29 cellular contexts compared by ENCODE assay signal in the genomic region with DNA sequence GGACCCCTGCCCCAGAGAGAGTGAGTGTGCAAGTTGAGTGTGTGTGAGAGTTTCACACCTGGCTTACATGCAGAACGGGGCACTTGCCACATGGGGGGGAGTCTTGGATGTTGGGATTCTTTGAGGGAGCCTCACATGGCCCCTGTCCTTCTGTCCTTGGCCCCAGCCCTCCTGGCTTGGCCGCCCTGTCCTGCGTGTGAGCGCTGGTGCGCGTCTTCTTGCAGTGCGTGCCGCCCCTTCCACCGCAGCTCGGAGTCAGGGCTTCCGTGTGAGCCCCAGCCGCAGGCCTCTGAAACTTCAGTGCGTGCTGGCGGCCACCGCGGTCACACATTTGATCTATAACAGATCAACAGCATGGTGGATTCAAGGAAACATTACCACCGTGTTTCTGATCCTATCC. TPM values are rescaled to one million over a fixed set of nuclear protein-coding genes. Genes with fewer than 3 reads are reported as not detected.
DNase-seq lines count a peak whose midpoint lies in the region; ATAC-seq, FAIRE-seq and TF ChIP-seq lines count a peak whose summit lies in the region.
"Had no signal": no experiment of that assay in that cellular context is flagged by ENCODE, and none has a peak within 500 bp of the region (broad histone marks: within the 10 kb centered on the region; RNA-seq: fewer than 3 reads in every experiment).

No MANE protein-coding gene starts in this region.

- H3K36me3 ChIP-seq in right atrium auricular region (peaks cover 7% of the 10 kb centered on the region), H1 (ENCODE audit: control insufficient read depth in 2 of 4, insufficient read depth in 4 of 4, low read length in 3 of 4) (no peaks in the 10 kb centered on the region), upper lobe of right lung (peaks cover 14% of the 10 kb centered on the region)
- H3K36me3 ChIP-seq: BE2C, neutrophil had no signal

- TF ChIP-seq CTCF in right atrium auricular region (IDR thresholded peaks at IDR 0.05) (no peak), H1 (IDR thresholded peaks at IDR 0.05; ENCODE audit: control extremely low read depth in 1 of 3, insufficient read depth in 1 of 3, low read depth in 1 of 3, low read length in 3 of 3) (no peak), nephron progenitor cell (IDR thresholded peaks at IDR 0.05) (no peak), upper lobe of right lung (IDR thresholded peaks at IDR 0.05) (no peak), endothelial cell (IDR thresholded peaks at IDR 0.05; ENCODE audit: unreplicated experiment) (no peak)
- TF ChIP-seq CTCF in activated CD8-positive, alpha-beta T cell treated with anti-CD3 and anti-CD28 coated beads for 36 hours (IDR thresholded peaks at IDR 0.05) = no peak

- no peak for ATAC-seq in left cardiac atrium
- no peak for ATAC-seq in upper lobe of right lung
- ATAC-seq in activated CD8-positive, alpha-beta T cell treated with anti-CD3 and anti-CD28 coated beads for 36 hours = no peak
- ATAC-seq: activated T-helper 17 cell treated with anti-CD3 and anti-CD28 coated beads, Interleukin-2, amount 50 U/mL, for 72 hours had no signal

- no peak overlapping the region for H3K4me2 ChIP-seq in H1 (ENCODE audit: insufficient read depth in 1 of 2, low read depth in 2 of 2, low read length in 2 of 2)
- H3K4me2 ChIP-seq: KMS-11, PC-9, smooth muscle cell had no signal

- H3K9ac ChIP-seq in H1 (replicated peaks in 1 of 4; ENCODE audit: extremely low read depth in 1 of 4, low read depth in 3 of 4, low read length in 3 of 4) = no peak overlapping the region
- H3K9ac ChIP-seq: KMS-11 had no signal

- H3K79me2 ChIP-seq in H1 (ENCODE audit: control insufficient read depth in 1 of 2, insufficient read depth in 2 of 2, low read length in 2 of 2) = no peaks in the 10 kb centered on the region

- H4K5ac ChIP-seq in H1 (ENCODE audit: insufficient read length, low read depth, low read length) = no peak overlapping the region

- H3K4me3 ChIP-seq in right atrium auricular region = no peak overlapping the region
- H3K4me3 ChIP-seq in H1 (ENCODE audit: extremely low read depth in 1 of 4, insufficient read depth in 2 of 4, low read depth in 3 of 4, low read length in 4 of 4) = no peak overlapping the region
- no peak overlapping the region for H3K4me3 ChIP-seq in upper lobe of right lung
- H3K4me3 ChIP-seq: PC-9, smooth muscle cell, tibial nerve had no signal

- no peak overlapping the region for H3K14ac ChIP-seq in H1 (ENCODE audit: insufficient read length)

- POLR2A ChIA-PET in H1 (lab: Charles Lee; ENCODE audit: partially characterized antibody) = no interaction called here
- POLR2A ChIA-PET in activated CD8-positive, alpha-beta T cell treated with anti-CD3 and anti-CD28 coated beads for 36 hours (lab: Charles Lee) = no interaction called here

- H3K27ac ChIP-seq in right atrium auricular region (no peak overlapping the region), H1 (ENCODE audit: low read depth, low read length) (no peak overlapping the region), upper lobe of right lung (no peak overlapping the region)
- H3K27ac ChIP-seq: KMS-11, neutrophil, PC-9 had no signal

- H3K27me3 ChIP-seq in right atrium auricular region = no peaks in the 10 kb centered on the region
- no peaks in the 10 kb centered on the region for H3K27me3 ChIP-seq in H1 (replicated peaks in 1 of 4; ENCODE audit: control insufficient read depth in 3 of 4, extremely low read depth in 1 of 4, insufficient read depth in 3 of 4, low read length in 3 of 4)
- H3K27me3 ChIP-seq in upper lobe of right lung = no peaks in the 10 kb centered on the region
- H3K27me3 ChIP-seq: BE2C, neutrophil, tibial nerve had no signal

- H2BK120ac ChIP-seq in H1 (replicated peaks; ENCODE audit: low read depth, low read length) = no peak overlapping the region

- no peaks in the 10 kb centered on the region for H3K4me1 ChIP-seq in right atrium auricular region
- H3K4me1 ChIP-seq in H1 (replicated peaks in 1 of 4; ENCODE audit: control insufficient read depth in 3 of 4, insufficient read depth in 4 of 4, low read length in 3 of 4) = no peaks in the 10 kb centered on the region; a peak in 4 of 7 replicates
- H3K4me1 ChIP-seq in upper lobe of right lung = peaks cover 4% of the 10 kb centered on the region
- H3K4me1 ChIP-seq: Caco-2 had no signal

- no peak for TF ChIP-seq POLR2A in H1 (IDR thresholded peaks at IDR 0.05; ENCODE audit: control extremely low read depth in 1 of 2, low read depth in 2 of 2, low read length in 2 of 2)

- CTCF ChIA-PET in H1 (lab: Charles Lee; ENCODE audit: partially characterized antibody) = interaction anchor here (0.8 to 4.0 kb wide), 2 partner anchors 31 to 66 kb away, joined by 3 to 23 read pairs; no protein-coding TSS in a partner anchor
- CTCF ChIA-PET in activated CD8-positive, alpha-beta T cell treated with anti-CD3 and anti-CD28 coated beads for 36 hours (lab: Charles Lee) = no interaction called here

- no peak overlapping the region for H3K23ac ChIP-seq in H1 (ENCODE audit: insufficient read length)

- peaks cover 2 to 10% of the 10 kb centered on the region in 2 experiments for H4K20me1 ChIP-seq in H1 (replicated peaks in 1 of 2; ENCODE audit: control insufficient read depth in 1 of 2, insufficient read depth in 2 of 2, low read length in 2 of 2)

- H3K27me3 Mint-ChIP-seq in nephron progenitor cell (ENCODE audit: low read depth, poor library complexity) (no peaks in the 10 kb centered on the region), endothelial cell (ENCODE audit: unreplicated experiment) (peaks cover 10% of the 10 kb centered on the region)
- no peaks in the 10 kb centered on the region for H3K27me3 Mint-ChIP-seq in activated CD8-positive, alpha-beta T cell treated with anti-CD3 and anti-CD28 coated beads for 36 hours
- H3K27me3 Mint-ChIP-seq: activated CD4-positive, alpha-beta memory T cell treated with anti-CD3 and anti-CD28 coated beads, Interleukin-2, amount 10 ng/mL, durations not matched to agents 7 days and 5 days; activated T-helper 17 cell treated with anti-CD3 and anti-CD28 coated beads, Interleukin-2, amount 50 U/mL, for 72 hours had no signal

- H3K9me3 Mint-ChIP-seq in nephron progenitor cell = no peaks in the 10 kb centered on the region
- no peaks in the 10 kb centered on the region for H3K9me3 Mint-ChIP-seq in endothelial cell (ENCODE audit: unreplicated experiment)
- no peaks in the 10 kb centered on the region for H3K9me3 Mint-ChIP-seq in activated CD8-positive, alpha-beta T cell treated with anti-CD3 and anti-CD28 coated beads for 36 hours
- H3K9me3 Mint-ChIP-seq: activated CD4-positive, alpha-beta memory T cell treated with anti-CD3 and anti-CD28 coated beads, Interleukin-2, amount 10 ng/mL, durations not matched to agents 7 days and 5 days; activated T-helper 17 cell treated with anti-CD3 and anti-CD28 coated beads, Interleukin-2, amount 50 U/mL, for 72 hours; memory B cell had no signal

- no peak overlapping the region for H2BK15ac ChIP-seq in H1 (ENCODE audit: low read length)

- no peak overlapping the region for H2BK20ac ChIP-seq in H1 (ENCODE audit: low read length)

- intact Hi-C loops in left cardiac atrium (cut with DNase I) = no loop called here
- intact Hi-C loops in upper lobe of right lung (cut with DNase I) = no loop called here
- intact Hi-C loops in activated CD8-positive, alpha-beta T cell treated with anti-CD3 and anti-CD28 coated beads for 36 hours (cut with micrococcal nuclease) = no loop called here

- no peak for TF ChIP-seq RAD21 in H1 (IDR thresholded peaks at IDR 0.05 in 1 of 2, conservative IDR thresholded peaks at IDR 0.05 in 1 of 2; ENCODE audit: low read depth in 2 of 2, low read length in 2 of 2)

- H2AK5ac ChIP-seq in H1 (ENCODE audit: low read depth, low read length) = no peak overlapping the region

- no peak overlapping the region for H2BK5ac ChIP-seq in H1 (ENCODE audit: low read depth, low read length)

- H3K9me3 ChIP-seq in right atrium auricular region = no peaks in the 10 kb centered on the region
- no peaks in the 10 kb centered on the region for H3K9me3 ChIP-seq in H1 (ENCODE audit: insufficient read depth in 2 of 2, low read depth in 1 of 2, low read length in 1 of 2)
- H3K9me3 ChIP-seq in upper lobe of right lung = no peaks in the 10 kb centered on the region
- H3K9me3 ChIP-seq: BE2C, Caco-2, neutrophil, tibial nerve had no signal

- no peaks in the 10 kb centered on the region; the same call in 1 of the 2 replicates for H3K23me2 ChIP-seq in H1 (ENCODE audit: low read depth, low read length)

- peak overlapping the region; percentile 25; the same call in 1 of the 2 replicates for H3K18ac ChIP-seq in H1 (ENCODE audit: extremely low read depth, low read length)

- no peak overlapping the region for H2BK12ac ChIP-seq in H1 (ENCODE audit: low read depth, low read length)

- no peak overlapping the region for H3K4me3 Mint-ChIP-seq in nephron progenitor cell
- H3K4me3 Mint-ChIP-seq in endothelial cell (ENCODE audit: unreplicated experiment) = no peak overlapping the region
- no peak overlapping the region for H3K4me3 Mint-ChIP-seq in activated CD8-positive, alpha-beta T cell treated with anti-CD3 and anti-CD28 coated beads for 36 hours
- H3K4me3 Mint-ChIP-seq: activated CD4-positive, alpha-beta memory T cell treated with anti-CD3 and anti-CD28 coated beads, Interleukin-2, amount 10 ng/mL, durations not matched to agents 7 days and 5 days; activated T-helper 17 cell treated with anti-CD3 and anti-CD28 coated beads, Interleukin-2, amount 50 U/mL, for 72 hours; memory B cell had no signal

- H3K4ac ChIP-seq in H1 (replicated peaks; ENCODE audit: insufficient read length, low read depth, low read length) = no peak overlapping the region

- H4K91ac ChIP-seq in H1 (replicated peaks; ENCODE audit: insufficient read length, low read length) = no peak overlapping the region

- peak; percentile 11 for DNase-seq in left cardiac atrium
- no peak for DNase-seq in right atrium auricular region (ENCODE audit: low spot score)
- DNase-seq in H1 (ENCODE audit: low read depth in 1 of 2, low spot score in 2 of 2) = no peak
- DNase-seq in nephron progenitor cell = no peak
- DNase-seq in upper lobe of right lung = peak; percentile 42
- no peak for DNase-seq in GOT3 (lab: John Stamatoyannopoulos, UW)
- no peak for DNase-seq in endothelial cell (ENCODE audit: low spot score)
- DNase-seq in activated CD8-positive, alpha-beta T cell treated with anti-CD3 and anti-CD28 coated beads for 36 hours = no peak
- DNase-seq: activated CD4-positive, alpha-beta memory T cell treated with anti-CD3 and anti-CD28 coated beads, Interleukin-2, amount 10 ng/mL, durations not matched to agents 7 days and 5 days; activated CD4-positive, alpha-beta T cell treated with anti-CD3 and anti-CD28 coated beads for 1 hour; BE2C; DMS79; GDM1; MM.1S; NCI-H1417; NCI-H2029 treated with DMSO at 0.1 percent for 48 hours; NCI-H526; PC-9; stimulated activated CD4-positive, alpha-beta T cell treated with anti-CD3 and anti-CD28 coated beads, Interleukin-2, amount 100 ng/mL, for 24 hours; T-helper 1 cell had no signal

- TF ChIP-seq EP300 in H1 (IDR thresholded peaks at IDR 0.05; ENCODE audit: borderline replicate concordance in 1 of 2, low read depth in 2 of 2, low read length in 2 of 2) = no peak

- H3K27ac Mint-ChIP-seq in nephron progenitor cell (peak overlapping the region; percentile 82), endothelial cell (ENCODE audit: unreplicated experiment) (no peak overlapping the region)
- H3K27ac Mint-ChIP-seq in activated CD8-positive, alpha-beta T cell treated with anti-CD3 and anti-CD28 coated beads for 36 hours = no peak overlapping the region
- H3K27ac Mint-ChIP-seq: activated CD4-positive, alpha-beta memory T cell treated with anti-CD3 and anti-CD28 coated beads, Interleukin-2, amount 10 ng/mL, durations not matched to agents 7 days and 5 days; activated T-helper 17 cell treated with anti-CD3 and anti-CD28 coated beads, Interleukin-2, amount 50 U/mL, for 72 hours; memory B cell had no signal

- H3K36me3 Mint-ChIP-seq in nephron progenitor cell (ENCODE audit: low read depth) (peaks cover 16% of the 10 kb centered on the region), endothelial cell (ENCODE audit: low read depth, unreplicated experiment) (peaks cover 29% of the 10 kb centered on the region)
- no peaks in the 10 kb centered on the region for H3K36me3 Mint-ChIP-seq in activated CD8-positive, alpha-beta T cell treated with anti-CD3 and anti-CD28 coated beads for 36 hours (ENCODE audit: low read depth)

- no peak overlapping the region for H4K8ac ChIP-seq in H1 (ENCODE audit: extremely low read depth, insufficient read depth, low read length)

- H3K56ac ChIP-seq in H1 (replicated peaks; ENCODE audit: insufficient read length, low read depth, low read length) = no peak overlapping the region

- whole genome bisulfite sequencing in H1 (ENCODE audit: extremely low coverage in 1 of 2, insufficient coverage in 1 of 2, insufficient read length in 1 of 2, insufficient replicate concordance in 2 of 2, low coverage in 1 of 2, low lambda C conversion rate in 2 of 2, missing lambda C conversion rate in 1 of 2), 2 experiments = 92% methylated on average over 17 of the region's 17 CpGs; no CpG with 5 or more reads in 1 of the 2 experiments

- no peak overlapping the region for H2AFZ ChIP-seq in H1 (ENCODE audit: low read length)
- H2AFZ ChIP-seq: PC-9 had no signal

- no peak for FAIRE-seq in H1 (lab: Jason Lieb, UNC)
- FAIRE-seq: keratinocyte had no signal

- H3K79me1 ChIP-seq in H1 (ENCODE audit: low read depth, low read length) = peaks cover 4% of the 10 kb centered on the region

- H3K4me1 Mint-ChIP-seq in nephron progenitor cell (peaks cover 91% of the 10 kb centered on the region), endothelial cell (ENCODE audit: unreplicated experiment) (peaks cover 5% of the 10 kb centered on the region)
- no peaks in the 10 kb centered on the region for H3K4me1 Mint-ChIP-seq in activated CD8-positive, alpha-beta T cell treated with anti-CD3 and anti-CD28 coated beads for 36 hours (ENCODE audit: low read depth)
- H3K4me1 Mint-ChIP-seq: activated CD4-positive, alpha-beta memory T cell treated with anti-CD3 and anti-CD28 coated beads, Interleukin-2, amount 10 ng/mL, durations not matched to agents 7 days and 5 days; activated T-helper 17 cell treated with anti-CD3 and anti-CD28 coated beads, Interleukin-2, amount 50 U/mL, for 72 hours had no signal

RNA-seq across cellular contexts. Expression of gene HGFAC, which starts 30.1 kb away (rescaled TPM):
- under 1 TPM; 0.34 to 0.38 TPM for total RNA-seq in left cardiac atrium
- not detected for total RNA-seq in right atrium auricular region
- 0.15 TPM in 1 of 2 replicates, not detected in the other for total RNA-seq in H1 (2021; fragmentation: NEBNext Ultra II Directional; extraction: Animal tissue kit (Norgen Biotek cat#: 25700))
- polyA plus RNA-seq in H1 (2011; rRNA removed) = 0.14 and 0.35 TPM in 2 replicates
- 0.34 TPM for polyA plus RNA-seq in H1 (2011; cell fraction: cytosol; rRNA removed)
- 2.4 TPM for polyA plus RNA-seq in H1 (2011; cell fraction: nucleus; rRNA removed)
- polyA plus RNA-seq in H1 (2012, experiment 1 of 2) = 0.60 TPM in 1 of 4 replicates, not detected in the others
- not detected for polyA plus RNA-seq in H1 (2012, experiment 2 of 2)
- polyA plus RNA-seq in H1 (2013, experiment 1 of 2) = 0.10 TPM
- polyA plus RNA-seq in H1 (2013, experiment 2 of 2) = 0.07 TPM
- polyA minus RNA-seq in H1 (2011; rRNA and poly(A)+ RNA removed) = not detected in 2 replicates
- not detected for polyA minus RNA-seq in H1 (2011; cell fraction: cytosol; rRNA and poly(A)+ RNA removed)
- polyA minus RNA-seq in H1 (2011; cell fraction: nucleus; rRNA and poly(A)+ RNA removed) = not detected
- 1.2 TPM for total RNA-seq in upper lobe of right lung
- 2.4 TPM for total RNA-seq in endothelial cell (ENCODE audit: unreplicated experiment)
- total RNA-seq in activated CD8-positive, alpha-beta T cell treated with anti-CD3 and anti-CD28 coated beads for 36 hours = not detected
- total RNA-seq: activated CD4-positive, alpha-beta memory T cell treated with anti-CD3 and anti-CD28 coated beads, Interleukin-2, amount 10 ng/mL, durations not matched to agents 7 days and 5 days; activated T-helper 17 cell treated with anti-CD3 and anti-CD28 coated beads, Interleukin-2, amount 50 U/mL, for 72 hours; epithelial cell of proximal tubule; tibial nerve had no signal
- polyA plus RNA-seq: keratinocyte, smooth muscle cell had no signal

RNA-seq across cellular contexts. Expression of gene DOK7, which starts 51.4 kb away (rescaled TPM):
- total RNA-seq in left cardiac atrium = 10 to 100 TPM; 21.5 to 38.2 TPM
- total RNA-seq in right atrium auricular region = 10 to 100 TPM; 31.0 to 68.9 TPM
- total RNA-seq in H1 (2021; fragmentation: NEBNext Ultra II Directional; extraction: Animal tissue kit (Norgen Biotek cat#: 25700)) = not detected in 2 replicates
- polyA plus RNA-seq in H1 (2011; rRNA removed) = 0.32 and 0.36 TPM in 2 replicates
- 0.19 TPM for polyA plus RNA-seq in H1 (2011; cell fraction: cytosol; rRNA removed)
- 0.27 TPM for polyA plus RNA-seq in H1 (2011; cell fraction: nucleus; rRNA removed)
- 0.09 to 0.32 TPM (median 0.25 TPM) in 3 of 4 replicates, not detected in the other for polyA plus RNA-seq in H1 (2012, experiment 1 of 2)
- polyA plus RNA-seq in H1 (2012, experiment 2 of 2) = 0.09 TPM
- 0.14 TPM for polyA plus RNA-seq in H1 (2013, experiment 1 of 2)
- 0.13 TPM for polyA plus RNA-seq in H1 (2013, experiment 2 of 2)
- not detected in 2 replicates for polyA minus RNA-seq in H1 (2011; rRNA and poly(A)+ RNA removed)
- polyA minus RNA-seq in H1 (2011; cell fraction: cytosol; rRNA and poly(A)+ RNA removed) = not detected
- not detected for polyA minus RNA-seq in H1 (2011; cell fraction: nucleus; rRNA and poly(A)+ RNA removed)
- total RNA-seq in upper lobe of right lung = 3.6 TPM
- total RNA-seq in endothelial cell (ENCODE audit: unreplicated experiment) = 0.69 TPM
- not detected for total RNA-seq in activated CD8-positive, alpha-beta T cell treated with anti-CD3 and anti-CD28 coated beads for 36 hours
- total RNA-seq: activated CD4-positive, alpha-beta memory T cell treated with anti-CD3 and anti-CD28 coated beads, Interleukin-2, amount 10 ng/mL, durations not matched to agents 7 days and 5 days; activated T-helper 17 cell treated with anti-CD3 and anti-CD28 coated beads, Interleukin-2, amount 50 U/mL, for 72 hours; smooth muscle cell had no signal
- polyA plus RNA-seq: smooth muscle cell had no signal

Comparison
In these comparisons a context has a peak if more than half of its experiments do, and no peak if none do; other contexts are left out.
1. DNase-seq: peak in left cardiac atrium (single experiment) and upper lobe of right lung (single experiment); none in right atrium auricular region (single experiment), H1 (0 of 2), nephron progenitor cell (single experiment), GOT3 (single experiment), endothelial cell (single experiment) and activated CD8-positive, alpha-beta T cell treated with anti-CD3 and anti-CD28 coated beads for 36 hours (single experiment).